9 cellular contexts compared by ENCODE assay signal in the genomic region with DNA sequence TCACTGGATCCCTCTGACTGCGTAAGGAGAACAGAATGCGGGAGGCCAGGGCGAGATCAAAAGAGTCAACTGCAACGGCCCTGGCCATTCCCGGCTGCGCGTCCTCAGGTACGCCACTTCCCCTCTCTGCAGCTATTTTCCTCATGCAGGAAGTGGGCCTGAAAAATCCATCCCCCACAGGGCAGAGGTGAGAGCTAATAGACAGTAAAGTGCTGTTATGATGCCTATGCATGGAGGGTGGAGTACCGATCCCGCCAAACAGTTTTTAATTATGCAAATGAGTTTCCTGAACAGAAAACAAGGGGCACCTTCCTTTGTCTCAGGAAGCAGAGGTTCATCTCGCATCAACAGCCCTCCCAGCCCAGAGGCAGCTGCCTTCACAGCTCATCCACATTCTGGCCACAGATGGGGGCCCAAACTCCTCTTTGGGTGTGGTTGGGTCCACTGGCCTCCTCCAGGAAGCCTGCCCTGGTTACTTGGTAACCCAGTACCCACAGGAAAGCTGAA. TPM values are rescaled to one million over a fixed set of nuclear protein-coding genes. Genes with fewer than 3 reads are reported as not detected.
DNase-seq lines count a peak whose midpoint lies in the region; ATAC-seq and TF ChIP-seq lines count a peak whose summit lies in the region.
"Had no signal": no experiment of that assay in that cellular context is flagged by ENCODE, and none has a peak within 500 bp of the region (broad histone marks: within the 10 kb centered on the region; RNA-seq: fewer than 3 reads in every experiment).

No MANE protein-coding gene starts in this region.

- no peaks in the 10 kb centered on the region; the same call in 1 of the 2 replicates for H3K27me3 Mint-ChIP-seq in WTC11 (ENCODE audit: low read depth)

- H3K27me3 ChIP-seq in GM06990 (replicated peaks; ENCODE audit: control insufficient read depth, insufficient read depth, low read length) (no peaks in the 10 kb centered on the region), lower lobe of right lung (ENCODE audit: low read depth) (peaks cover 22% of the 10 kb centered on the region)

- H3K4me3 Mint-ChIP-seq in WTC11 = no peak overlapping the region

- POLR2A ChIA-PET in WTC11 (lab: Charles Lee) = no interaction called here

- DNase-seq in GM06990 (ENCODE audit: extremely low read depth, insufficient read length) = peak; percentile 60
- DNase-seq in WTC11 (ENCODE audit: low spot score) = no peak
- no peak for DNase-seq in lower lobe of right lung
- no peak for DNase-seq in SKM-1 treated with dmso at 0.1 percent for 144 hours (lab: John Stamatoyannopoulos, UW; ENCODE audit: unreplicated experiment)
- no peak for DNase-seq in HPDE6-E6E7 (ENCODE audit: extremely low spot score)
- DNase-seq in NCI-H524 (lab: John Stamatoyannopoulos, UW) = no peak

- H3K4me3 ChIP-seq in GM06990 (replicated peaks; ENCODE audit: low read depth, low read length) (no peak overlapping the region; the same call in 1 of the 2 replicates), lower lobe of right lung (peak overlapping the region; percentile 12)
- H3K4me3 ChIP-seq: thoracic aorta had no signal

- H3K36me3 ChIP-seq in GM06990 (ENCODE audit: control insufficient read depth, insufficient read depth, low read length) (peaks cover 6% of the 10 kb centered on the region), lower lobe of right lung (peaks cover 5% of the 10 kb centered on the region)
- H3K36me3 ChIP-seq: thoracic aorta had no signal

- H3K36me3 Mint-ChIP-seq in WTC11 = no peaks in the 10 kb centered on the region

- CTCF ChIA-PET in WTC11 (lab: Charles Lee) = interaction anchor here (0.6 to 1.5 kb wide), 2 partner anchors 87 to 161 kb away, joined by 3 to 8 read pairs; no protein-coding TSS in a partner anchor

- intact Hi-C loops in lower lobe of right lung (cut with DNase I) = no loop called here

- H3K27ac Mint-ChIP-seq in WTC11 = peak overlapping the region; percentile 27; the same call in 1 of the 2 replicates

- H3K9me3 ChIP-seq in lower lobe of right lung = no peaks in the 10 kb centered on the region
- H3K9me3 ChIP-seq: thoracic aorta had no signal

- ATAC-seq in GM21423 (IDR thresholded peaks at IDR 0.05; ENCODE audit: unreplicated experiment) = peak; percentile 45
- no peak; the same call in 1 of the 2 replicates for ATAC-seq in WTC11
- ATAC-seq in lower lobe of right lung = no peak
- no peak for ATAC-seq in HG02938 (IDR thresholded peaks at IDR 0.05; ENCODE audit: unreplicated experiment)

- H3K27ac ChIP-seq in lower lobe of right lung = peak overlapping the region; percentile 3

- H3K4me1 ChIP-seq in lower lobe of right lung = peaks cover 83% of the 10 kb centered on the region

- peaks cover 28% of the 10 kb centered on the region for H3K4me1 Mint-ChIP-seq in WTC11

- TF ChIP-seq CTCF in GM06990 (IDR thresholded peaks at IDR 0.05; ENCODE audit: insufficient read depth, low read length, poor library complexity, severe bottlenecking) = no peak
- no peak for TF ChIP-seq CTCF in WTC11 (IDR thresholded peaks at IDR 0.05)
- no peak for TF ChIP-seq CTCF in lower lobe of right lung (IDR thresholded peaks at IDR 0.05)

- H3K9me3 Mint-ChIP-seq in WTC11 = no peaks in the 10 kb centered on the region

TF ChIP-seq in WTC11, 78 proteins besides CTCF, POLR2A, EP300 and RAD21:
- TF ChIP-seq ERG (CRISPR knock-in tag; IDR thresholded peaks at IDR 0.05) (no peak), MXD4 (CRISPR knock-in tag; IDR thresholded peaks at IDR 0.05; ENCODE audit: borderline replicate concordance) (no peak), CREM (CRISPR knock-in tag; IDR thresholded peaks at IDR 0.05) (no peak), MYBL2 (CRISPR knock-in tag; IDR thresholded peaks at IDR 0.05) (no peak), ZSCAN18 (CRISPR knock-in tag; IDR thresholded peaks at IDR 0.05) (no peak)
- TF ChIP-seq, protein P1, sequence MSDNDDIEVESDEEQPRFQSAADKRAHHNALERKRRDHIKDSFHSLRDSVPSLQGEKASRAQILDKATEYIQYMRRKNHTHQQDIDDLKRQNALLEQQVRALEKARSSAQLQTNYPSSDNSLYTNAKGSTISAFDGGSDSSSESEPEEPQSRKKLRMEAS (CRISPR knock-in tag; IDR thresholded peaks at IDR 0.05) = no peak
- TF ChIP-seq, protein P2, sequence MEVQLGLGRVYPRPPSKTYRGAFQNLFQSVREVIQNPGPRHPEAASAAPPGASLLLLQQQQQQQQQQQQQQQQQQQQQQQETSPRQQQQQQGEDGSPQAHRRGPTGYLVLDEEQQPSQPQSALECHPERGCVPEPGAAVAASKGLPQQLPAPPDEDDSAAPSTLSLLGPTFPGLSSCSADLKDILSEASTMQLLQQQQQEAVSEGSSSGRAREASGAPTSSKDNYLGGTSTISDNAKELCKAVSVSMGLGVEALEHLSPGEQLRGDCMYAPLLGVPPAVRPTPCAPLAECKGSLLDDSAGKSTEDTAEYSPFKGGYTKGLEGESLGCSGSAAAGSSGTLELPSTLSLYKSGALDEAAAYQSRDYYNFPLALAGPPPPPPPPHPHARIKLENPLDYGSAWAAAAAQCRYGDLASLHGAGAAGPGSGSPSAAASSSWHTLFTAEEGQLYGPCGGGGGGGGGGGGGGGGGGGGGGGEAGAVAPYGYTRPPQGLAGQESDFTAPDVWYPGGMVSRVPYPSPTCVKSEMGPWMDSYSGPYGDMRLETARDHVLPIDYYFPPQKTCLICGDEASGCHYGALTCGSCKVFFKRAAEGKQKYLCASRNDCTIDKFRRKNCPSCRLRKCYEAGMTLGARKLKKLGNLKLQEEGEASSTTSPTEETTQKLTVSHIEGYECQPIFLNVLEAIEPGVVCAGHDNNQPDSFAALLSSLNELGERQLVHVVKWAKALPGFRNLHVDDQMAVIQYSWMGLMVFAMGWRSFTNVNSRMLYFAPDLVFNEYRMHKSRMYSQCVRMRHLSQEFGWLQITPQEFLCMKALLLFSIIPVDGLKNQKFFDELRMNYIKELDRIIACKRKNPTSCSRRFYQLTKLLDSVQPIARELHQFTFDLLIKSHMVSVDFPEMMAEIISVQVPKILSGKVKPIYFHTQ (CRISPR knock-in tag; IDR thresholded peaks at IDR 0.05) = no peak

RNA-seq across cellular contexts. Expression of gene PREX1, which starts 9.3 kb away (rescaled TPM):
- total RNA-seq in WTC11 (2021) (14.2 to 17.3 TPM (median 15.5 TPM) in 3 replicates), lower lobe of right lung (78.2 TPM)
